In genomic region chr2:219297766-219298456, GRCh38 we compare ENCODE assay signal across 1 cellular context.
TF ChIP-seq lines count a peak whose summit lies in the region.

No MANE protein-coding gene starts in this region.

TF ChIP-seq in IMR-90, 13 proteins besides CTCF, POLR2A, EP300 and RAD21:
- TF ChIP-seq CHD1 (IDR thresholded peaks at IDR 0.05; ENCODE audit: low read depth, low read length) (no peak), CEBPB (IDR thresholded peaks at IDR 0.05; ENCODE audit: low read depth, low read length) (no peak), RCOR1 (IDR thresholded peaks at IDR 0.05; ENCODE audit: insufficient replicate concordance, low read length) (no peak), MXI1 (IDR thresholded peaks at IDR 0.05; ENCODE audit: borderline replicate concordance, low read depth, low read length) (no peak), MAFK (IDR thresholded peaks at IDR 0.05; ENCODE audit: low read depth, low read length) (no peak), SMC3 (IDR thresholded peaks at IDR 0.05; ENCODE audit: low read depth, low read length) (no peak), USF2 (IDR thresholded peaks at IDR 0.05; ENCODE audit: low read depth, low read length) (no peak), MAZ (IDR thresholded peaks at IDR 0.05; ENCODE audit: borderline replicate concordance, low read depth, low read length) (no peak)
